1 cellular context compared by ENCODE assay signal in genomic region chr4:55959655-55960054, GRCh38.
TF ChIP-seq lines count a peak whose summit lies in the region.

No MANE protein-coding gene starts in this region.

TF ChIP-seq in HepG2, 621 proteins besides CTCF, POLR2A, EP300 and RAD21:
- TF ChIP-seq MAFK (conservative IDR thresholded peaks at IDR 0.05 in 1 of 2, IDR thresholded peaks at IDR 0.05 in 1 of 2; ENCODE audit: low read length in 2 of 2) (peak; percentile 23 to 56; a peak in 2 of 4 replicates), CCAR2 (optimal IDR thresholded peaks at IDR 0.05; ENCODE audit: low read depth, low read length) (no peak)
